In the genomic region with DNA sequence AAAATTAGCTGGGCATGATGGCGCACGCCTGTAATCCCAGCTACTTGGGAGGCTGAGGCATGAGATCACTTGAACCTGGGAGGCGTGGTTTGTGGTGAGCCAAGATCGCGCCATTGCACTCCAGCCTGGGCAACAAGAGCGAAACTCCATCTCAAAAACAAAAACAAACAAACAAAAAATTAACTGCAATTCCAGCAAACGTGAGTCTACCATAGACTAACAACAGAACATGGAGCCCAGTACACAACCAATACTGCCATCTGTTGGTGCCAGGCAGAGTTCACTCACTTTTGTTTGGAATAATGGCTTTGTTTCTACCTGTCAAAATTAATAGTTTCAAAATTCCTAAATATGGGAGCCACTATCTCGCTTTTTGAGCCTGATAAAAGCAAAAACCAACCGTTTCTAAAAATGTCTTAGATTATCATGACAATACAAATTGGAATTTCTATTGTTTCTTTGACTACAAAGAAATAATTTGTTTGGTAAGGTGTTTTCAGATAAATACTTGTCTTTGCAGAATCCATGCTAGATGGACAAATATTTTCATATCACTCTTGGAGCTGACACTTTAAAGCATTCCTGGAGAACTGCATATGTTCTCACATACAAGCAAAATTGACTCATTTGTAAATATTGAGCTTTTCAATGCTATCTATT, we compare ENCODE assay signal across 9 cellular contexts. TPM values are rescaled to one million over a fixed set of nuclear protein-coding genes. Genes with fewer than 3 reads are reported as not detected.
DNase-seq lines count a peak whose midpoint lies in the region; ATAC-seq and TF ChIP-seq lines count a peak whose summit lies in the region.
"Had no signal": no experiment of that assay in that cellular context is flagged by ENCODE, and none has a peak within 500 bp of the region (broad histone marks: within the 10 kb centered on the region; RNA-seq: fewer than 3 reads in every experiment).

No MANE protein-coding gene starts in this region.

- no peak overlapping the region for H3K4me3 ChIP-seq in fibroblast of the aortic adventitia (ENCODE audit: low read depth, low read length)

- TF ChIP-seq CTCF in fibroblast of the aortic adventitia (IDR thresholded peaks at IDR 0.05; ENCODE audit: insufficient read depth, low read length) = peak; percentile 56

- ATAC-seq in GM21367 (IDR thresholded peaks at IDR 0.05; ENCODE audit: unreplicated experiment) (no peak), HG03095 (IDR thresholded peaks at IDR 0.05; ENCODE audit: unreplicated experiment) (no peak)

- in situ Hi-C loops in KBM-7 (cut with MboI; ENCODE audit: low pct_unique_long_range_greater_than_20kb, low sequenced_read_pairs) = no loop called here

- peak; percentile 31 for DNase-seq in NCI-H1694 (lab: John Stamatoyannopoulos, UW)
- DNase-seq in NCI-H1694 treated with DMSO at 0.1 percent for 48 hours (lab: John Stamatoyannopoulos, UW) = no peak
- DNase-seq in KBM-7 = peak; percentile 43
- peak; percentile 8 for DNase-seq in T-helper 9 cell
- DNase-seq in fibroblast of the aortic adventitia (ENCODE audit: low read depth) = peak; percentile 53
- peak; percentile 2 to 5 for DNase-seq in stimulated activated CD4-positive, alpha-beta T cell treated with anti-CD3 and anti-CD28 coated beads, Interleukin-1b, Interleukin-23, amount 100 ng/mL, for 4 hours (ENCODE audit: low read depth in 2 of 2)

RNA-seq across cellular contexts. Expression of gene GPR176, which starts 45.0 kb away (rescaled TPM):
- 49.7 and 160 TPM in 2 replicates for total RNA-seq in fibroblast of the aortic adventitia (ENCODE audit: low replicate concordance)
- total RNA-seq: CD4-positive, CD25-positive, alpha-beta regulatory T cell had no signal

RNA-seq across cellular contexts. Expression of gene EIF2AK4, which starts 58.9 kb away (rescaled TPM):
- total RNA-seq in fibroblast of the aortic adventitia (ENCODE audit: low replicate concordance) = 46.5 and 61.1 TPM in 2 replicates
